In genomic region chr9:124781967-124782660, GRCh38 we compare ENCODE assay signal across 19 cellular contexts. TPM values are rescaled to one million over a fixed set of nuclear protein-coding genes. Genes with fewer than 3 reads are reported as not detected.
DNase-seq lines count a peak whose midpoint lies in the region; ATAC-seq and TF ChIP-seq lines count a peak whose summit lies in the region.
"Had no signal": no experiment of that assay in that cellular context is flagged by ENCODE, and none has a peak within 500 bp of the region (broad histone marks: within the 10 kb centered on the region; RNA-seq: fewer than 3 reads in every experiment).

No MANE protein-coding gene starts in this region.

- H4K8ac ChIP-seq in neuronal stem cell (ENCODE audit: low read depth, low read length) = no peak overlapping the region

- no peak overlapping the region for H3K4me2 ChIP-seq in neuronal stem cell (ENCODE audit: insufficient read depth, low read length, poor library complexity, severe bottlenecking)
- H3K4me2 ChIP-seq: A549 had no signal

- no CpG with 5 or more reads among the region's 3 CpGs for WGBS in neuronal stem cell (ENCODE audit: extremely low coverage in 2 of 2, insufficient read length in 2 of 2, insufficient replicate concordance in 1 of 2), 2 donors

- peak overlapping the region; percentile 23 for H3K18ac ChIP-seq in neuronal stem cell (ENCODE audit: low read length)

- H3K9ac ChIP-seq in endocrine pancreas (ENCODE audit: control insufficient read depth, insufficient read depth, low read length) (peak overlapping the region; percentile 23), neuronal stem cell (ENCODE audit: low read depth, low read length, poor library complexity) (no peak overlapping the region)

- H3K27ac ChIP-seq in neuronal stem cell (replicated peaks; ENCODE audit: low read length) (no peak overlapping the region), upper lobe of right lung (peak overlapping the region; percentile 6)
- H3K27ac ChIP-seq: ascending aorta had no signal

- H2AFZ ChIP-seq in neuronal stem cell (ENCODE audit: low read length) = no peak overlapping the region

- peak; percentile 7 to 10 for DNase-seq in activated T-cell treated with anti-CD3 and anti-CD28 coated beads, Interleukin-2, amount 50 U/mL, for 48 hours
- no peak for DNase-seq in activated T-cell treated with anti-CD3 and anti-CD28 coated beads for 4 hours
- DNase-seq in neuronal stem cell (ENCODE audit: low spot score) = no peak
- DNase-seq in upper lobe of right lung = peak; percentile 33
- no peak for DNase-seq in NCI-H2196 (lab: John Stamatoyannopoulos, UW; ENCODE audit: unreplicated experiment)
- DNase-seq in Ammon's horn (ENCODE audit: low spot score) = no peak
- DNase-seq: activated B cell treated with CpG ODN at 0.5 μM for 24 hours; DMS153; foreskin fibroblast; NCI-H1436 treated with DMSO at 0.1 percent for 48 hours; NCI-H2227 treated with DMSO at 0.1 percent for 48 hours; NK-92 treated with Interleukin-12 subunit alpha and Interleukin-12 subunit beta, amount 100 ng/mL, for 24 hours; stimulated activated CD4-positive, alpha-beta T cell treated with anti-CD3 and anti-CD28 coated beads, Interleukin-4, amount 100 ng/mL, for 1 hour had no signal

- H3K36me3 ChIP-seq in endocrine pancreas (ENCODE audit: control insufficient read depth, insufficient read depth, low read length) (no peaks in the 10 kb centered on the region), neuronal stem cell (replicated peaks in 1 of 2; ENCODE audit: control insufficient read depth in 2 of 2, insufficient read depth in 2 of 2, low read length in 2 of 2) (no peaks in the 10 kb centered on the region), upper lobe of right lung (no peaks in the 10 kb centered on the region)
- H3K36me3 ChIP-seq: ascending aorta, ovary had no signal

- H3K4ac ChIP-seq in neuronal stem cell (ENCODE audit: low read length) = no peak overlapping the region

- H3K79me1 ChIP-seq in neuronal stem cell (ENCODE audit: low read depth, low read length) = no peaks in the 10 kb centered on the region

- H3K23ac ChIP-seq in neuronal stem cell (ENCODE audit: low read depth, low read length, poor library complexity) = no peak overlapping the region

- no peak for TF ChIP-seq CTCF in upper lobe of right lung (IDR thresholded peaks at IDR 0.05)

- no peak overlapping the region for H3K4me3 ChIP-seq in endocrine pancreas (ENCODE audit: control insufficient read depth, insufficient read depth, low read length)
- H3K4me3 ChIP-seq in neuronal stem cell (ENCODE audit: low read length in 2 of 2) = no peak overlapping the region
- no peak overlapping the region for H3K4me3 ChIP-seq in upper lobe of right lung
- H3K4me3 ChIP-seq: A549, ascending aorta, ovary had no signal

- H2BK120ac ChIP-seq in neuronal stem cell (ENCODE audit: low read depth, low read length) = no peak overlapping the region

- no peaks in the 10 kb centered on the region for H3K4me1 ChIP-seq in endocrine pancreas (ENCODE audit: control insufficient read depth, insufficient read depth, low read length)
- peaks cover 11 to 15% of the 10 kb centered on the region in 2 donors for H3K4me1 ChIP-seq in neuronal stem cell (ENCODE audit: control insufficient read depth in 2 of 2, insufficient read depth in 1 of 2, low read depth in 1 of 2, low read length in 2 of 2)
- peaks cover 15% of the 10 kb centered on the region for H3K4me1 ChIP-seq in upper lobe of right lung

- no peak overlapping the region for H2BK12ac ChIP-seq in neuronal stem cell (ENCODE audit: low read length)

- ATAC-seq in upper lobe of right lung = no peak
- no peak for ATAC-seq in HG03457 (IDR thresholded peaks at IDR 0.05; ENCODE audit: unreplicated experiment)
- ATAC-seq: A549 had no signal

- H3K27me3 ChIP-seq in endocrine pancreas (ENCODE audit: control insufficient read depth, insufficient read depth, low read length) = no peaks in the 10 kb centered on the region
- peaks cover 0 to 14% (median 8%) of the 10 kb centered on the region in 3 experiments for H3K27me3 ChIP-seq in neuronal stem cell (ENCODE audit: control insufficient read depth in 3 of 3, insufficient read depth in 3 of 3, low read depth in 1 of 3, low read length in 3 of 3)
- no peaks in the 10 kb centered on the region for H3K27me3 ChIP-seq in upper lobe of right lung
- H3K27me3 ChIP-seq: ovary had no signal

- H2BK5ac ChIP-seq in neuronal stem cell (ENCODE audit: low read length) = no peak overlapping the region

- intact Hi-C loops in upper lobe of right lung (cut with DNase I) = no loop called here

- no peaks in the 10 kb centered on the region for H3K9me3 ChIP-seq in endocrine pancreas (ENCODE audit: control insufficient read depth, low read length)
- H3K9me3 ChIP-seq in neuronal stem cell (replicated peaks in 1 of 2; ENCODE audit: control insufficient read depth in 2 of 2, insufficient read depth in 1 of 2, low read depth in 1 of 2, low read length in 2 of 2) = no peaks in the 10 kb centered on the region
- H3K9me3 ChIP-seq in upper lobe of right lung = no peaks in the 10 kb centered on the region
- H3K9me3 ChIP-seq: A549, ascending aorta, ovary had no signal

- H2BK15ac ChIP-seq in neuronal stem cell (ENCODE audit: low read length) = no peak overlapping the region

- no peak overlapping the region for H4K91ac ChIP-seq in neuronal stem cell (ENCODE audit: low read depth, low read length, poor library complexity)

- H2AK5ac ChIP-seq in neuronal stem cell (ENCODE audit: low read depth, low read length) = no peak overlapping the region

- no peak overlapping the region for H3K14ac ChIP-seq in neuronal stem cell (ENCODE audit: low read length)

RNA-seq across cellular contexts. Expression of gene OLFML2A, which starts 5.2 kb away (rescaled TPM):
- polyA plus RNA-seq in neuronal stem cell (2013, experiment 1 of 2) = 3.4 TPM
- polyA plus RNA-seq in neuronal stem cell (2013, experiment 2 of 2) = 3.6 TPM
- total RNA-seq in upper lobe of right lung = 39.5 TPM
- total RNA-seq: HT-29 had no signal

RNA-seq across cellular contexts. Expression of gene NR6A1, which starts 11.0 kb away (rescaled TPM):
- polyA plus RNA-seq in neuronal stem cell (2013, experiment 1 of 2) = 109 TPM
- polyA plus RNA-seq in neuronal stem cell (2013, experiment 2 of 2) = 113 TPM
- total RNA-seq in upper lobe of right lung = 4.0 TPM

Comparison
In these comparisons a context has a peak if more than half of its experiments do, and no peak if none do; other contexts are left out.
1. DNase-seq: peak in activated T-cell treated with anti-CD3 and anti-CD28 coated beads, Interleukin-2, amount 50 U/mL, for 48 hours (2 of 2) and upper lobe of right lung (single experiment); none in activated T-cell treated with anti-CD3 and anti-CD28 coated beads for 4 hours (single experiment), neuronal stem cell (single experiment), NCI-H2196 (single experiment) and Ammon's horn (single experiment).